ENCODE assay signal across 12 cellular contexts in the genomic region with DNA sequence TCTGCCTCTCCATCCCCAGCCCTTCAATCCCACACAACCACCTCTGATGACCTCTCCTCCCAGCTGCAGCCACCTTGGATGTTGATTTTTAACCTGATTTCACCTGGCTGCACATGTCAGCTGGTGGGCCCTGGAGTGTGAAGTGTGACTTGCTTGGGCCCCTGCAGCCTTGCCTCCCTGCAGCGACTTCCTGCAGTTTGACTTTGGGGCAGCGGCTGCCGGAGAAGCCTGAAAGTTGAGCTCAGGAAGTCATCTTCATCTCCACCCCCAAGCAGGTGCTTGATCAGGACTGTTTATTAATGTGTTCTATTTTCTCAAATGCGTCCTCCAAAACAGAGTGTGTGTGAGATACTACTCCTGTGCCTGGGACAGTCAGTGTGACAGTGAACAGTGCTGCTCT.
DNase-seq lines count a peak whose midpoint lies in the region; ATAC-seq and TF ChIP-seq lines count a peak whose summit lies in the region.
"Had no signal": no experiment of that assay in that cellular context is flagged by ENCODE, and none has a peak within 500 bp of the region (broad histone marks: within the 10 kb centered on the region; RNA-seq: fewer than 3 reads in every experiment).

No MANE protein-coding gene starts in this region.

- no peak overlapping the region for H3K4me3 ChIP-seq in neuronal stem cell (ENCODE audit: low read length in 2 of 2)
- no peak overlapping the region for H3K4me3 ChIP-seq in body of pancreas
- no peak overlapping the region for H3K4me3 ChIP-seq in MG63
- H3K4me3 ChIP-seq: transverse colon had no signal

- no peak overlapping the region for H3K4me2 ChIP-seq in neuronal stem cell (ENCODE audit: insufficient read depth, low read length, poor library complexity, severe bottlenecking)

- no peak overlapping the region for H2BK15ac ChIP-seq in neuronal stem cell (ENCODE audit: low read length)

- intact Hi-C loops in body of pancreas (cut with DNase I), result no loop called here

- no peak overlapping the region for H4K8ac ChIP-seq in neuronal stem cell (ENCODE audit: low read depth, low read length)

- H3K79me1 ChIP-seq in neuronal stem cell (ENCODE audit: low read depth, low read length), result no peaks in the 10 kb centered on the region

- H3K4ac ChIP-seq in neuronal stem cell (ENCODE audit: low read length), result no peak overlapping the region

- WGBS in neuronal stem cell (ENCODE audit: extremely low coverage in 2 of 2, insufficient read length in 2 of 2, insufficient replicate concordance in 1 of 2), 2 donors, result no CpG with 5 or more reads among the region's 4 CpGs
- WGBS in body of pancreas, 2 donors, result 87% methylated on average over 4 of the region's 4 CpGs; no CpG with 5 or more reads in 1 of the 2 donors

- peaks cover 0 to 2% of the 10 kb centered on the region in 2 donors for H3K9me3 ChIP-seq in neuronal stem cell (replicated peaks in 1 of 2; ENCODE audit: control insufficient read depth in 2 of 2, insufficient read depth in 1 of 2, low read depth in 1 of 2, low read length in 2 of 2)
- H3K9me3 ChIP-seq in body of pancreas, result no peaks in the 10 kb centered on the region
- no peaks in the 10 kb centered on the region for H3K9me3 ChIP-seq in MG63
- H3K9me3 ChIP-seq: transverse colon had no signal

- ATAC-seq in GM19023 (IDR thresholded peaks at IDR 0.05; ENCODE audit: unreplicated experiment) (peak; percentile 52), GM21576 (IDR thresholded peaks at IDR 0.05; ENCODE audit: unreplicated experiment) (peak; percentile 66), HG03460 (IDR thresholded peaks at IDR 0.05; ENCODE audit: unreplicated experiment) (peak; percentile 76), body of pancreas (no peak)

- H3K27ac ChIP-seq in neuronal stem cell (replicated peaks; ENCODE audit: low read length) (no peak overlapping the region), body of pancreas (no peak overlapping the region)
- H3K27ac ChIP-seq: transverse colon had no signal

- no peak for TF ChIP-seq CTCF in body of pancreas (IDR thresholded peaks at IDR 0.05)

- H2BK5ac ChIP-seq in neuronal stem cell (ENCODE audit: low read length), result no peak overlapping the region

- no peaks in the 10 kb centered on the region for H3K27me3 ChIP-seq in neuronal stem cell (ENCODE audit: control insufficient read depth in 3 of 3, insufficient read depth in 3 of 3, low read depth in 1 of 3, low read length in 3 of 3)
- no peaks in the 10 kb centered on the region for H3K27me3 ChIP-seq in body of pancreas
- no peaks in the 10 kb centered on the region for H3K27me3 ChIP-seq in MG63
- H3K27me3 ChIP-seq: transverse colon had no signal

- H3K23ac ChIP-seq in neuronal stem cell (ENCODE audit: low read depth, low read length, poor library complexity), result no peak overlapping the region

- TF ChIP-seq POLR2A in body of pancreas (IDR thresholded peaks at IDR 0.05), result no peak

- H4K91ac ChIP-seq in neuronal stem cell (ENCODE audit: low read depth, low read length, poor library complexity), result no peak overlapping the region

- H3K18ac ChIP-seq in neuronal stem cell (ENCODE audit: low read length), result peak overlapping the region; percentile 29

- no peak overlapping the region for H3K9ac ChIP-seq in neuronal stem cell (ENCODE audit: low read depth, low read length, poor library complexity)

- no peak overlapping the region for H2BK12ac ChIP-seq in neuronal stem cell (ENCODE audit: low read length)

- no peak overlapping the region for H2AFZ ChIP-seq in neuronal stem cell (ENCODE audit: low read length)

- no peak overlapping the region for H2AK5ac ChIP-seq in neuronal stem cell (ENCODE audit: low read depth, low read length)

- H3K4me1 ChIP-seq in neuronal stem cell (ENCODE audit: control insufficient read depth in 2 of 2, insufficient read depth in 1 of 2, low read depth in 1 of 2, low read length in 2 of 2) (peaks cover 11 to 32% of the 10 kb centered on the region in 2 donors), body of pancreas (peaks cover 10% of the 10 kb centered on the region)
- H3K4me1 ChIP-seq: transverse colon had no signal

- H3K36me3 ChIP-seq in neuronal stem cell (replicated peaks in 1 of 2; ENCODE audit: control insufficient read depth in 2 of 2, insufficient read depth in 2 of 2, low read length in 2 of 2), result no peaks in the 10 kb centered on the region
- H3K36me3 ChIP-seq in body of pancreas (replicated peaks in 1 of 2; ENCODE audit: insufficient read depth in 1 of 2, low read depth in 2 of 2), result no peaks in the 10 kb centered on the region
- no peaks in the 10 kb centered on the region for H3K36me3 ChIP-seq in MG63
- H3K36me3 ChIP-seq: transverse colon had no signal

- DNase-seq in neuronal stem cell (ENCODE audit: low spot score), result no peak
- DNase-seq in body of pancreas, result no peak
- no peak for DNase-seq in stimulated activated CD4-positive, alpha-beta T cell treated with anti-CD3 and anti-CD28 coated beads, Interleukin-15, amount 100 ng/mL, for 24 hours
- no peak for DNase-seq in MG63
- DNase-seq in superior temporal gyrus (ENCODE audit: extremely low spot score), result no peak
- DNase-seq: activated CD4-positive, alpha-beta memory T cell treated with anti-CD3 and anti-CD28 coated beads, Interleukin-2, amount 10 ng/mL, durations not matched to agents 7 days and 5 days; mammary epithelial cell; NCI-H748 treated with DMSO at 0.1 percent for 48 hours; transverse colon had no signal

- no peak overlapping the region for H2BK120ac ChIP-seq in neuronal stem cell (ENCODE audit: low read depth, low read length)

- H3K14ac ChIP-seq in neuronal stem cell (ENCODE audit: low read length), result no peak overlapping the region
